Comparison of ENCODE assay signal across 8 cellular contexts in the genomic region with DNA sequence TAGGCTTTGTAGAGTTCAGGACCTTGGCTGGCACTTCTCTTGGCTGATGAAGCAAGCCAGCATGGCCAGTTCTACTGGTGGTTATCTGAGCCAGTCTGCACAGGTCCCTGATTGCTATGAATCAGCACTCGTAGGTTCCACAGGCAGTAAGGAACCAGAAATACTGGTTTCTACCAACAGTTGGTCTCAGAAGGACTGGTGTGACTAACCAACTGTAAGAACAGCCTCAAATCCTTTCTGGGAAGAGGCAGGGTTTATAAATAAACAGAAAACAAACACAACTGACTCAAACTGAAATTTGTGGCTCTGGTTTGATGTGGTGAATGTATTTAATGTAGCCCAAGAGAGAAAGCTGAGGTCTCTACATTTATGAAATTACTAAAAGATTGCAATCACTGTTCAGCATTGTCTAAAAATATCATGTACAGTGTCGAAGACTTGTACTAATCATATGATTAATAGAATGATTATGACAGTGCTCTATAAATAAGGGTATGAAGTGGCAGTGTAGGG. TPM values are rescaled to one million over a fixed set of nuclear protein-coding genes. Genes with fewer than 3 reads are reported as not detected.
A peak's percentile ranks its signal among the peaks of the same experiment; 100 is the strongest.
DNase-seq lines count a peak whose midpoint lies in the region; ATAC-seq, FAIRE-seq and TF ChIP-seq lines count a peak whose summit lies in the region.

No MANE protein-coding gene starts in this region.

- ATAC-seq in GM19455 (IDR thresholded peaks at IDR 0.05; ENCODE audit: unreplicated experiment) (peak; percentile 94), HG03432 (IDR thresholded peaks at IDR 0.05; ENCODE audit: unreplicated experiment) (peak; percentile 95)
- ATAC-seq in stimulated activated naive CD8-positive, alpha-beta T cell treated with anti-CD3 and anti-CD28 coated beads, Interleukin-15, Interleukin-2, amounts not matched to agents 100 U/mL and 50 U/mL, for 24 hours, result peak; percentile 86

- peaks cover 60% of the 10 kb centered on the region for H3K27me3 Mint-ChIP-seq in T-helper 1 cell treated with Interleukin-12 subunit alpha and Interleukin-12 subunit beta and Interleukin-4 antibody, amounts not matched to agents 30 μg/mL and 1 μg/mL, for 36 hours (ENCODE audit: low read depth)

- peak overlapping the region; percentile 32 for H3K4me3 Mint-ChIP-seq in T-helper 1 cell treated with Interleukin-12 subunit alpha and Interleukin-12 subunit beta and Interleukin-4 antibody, amounts not matched to agents 30 μg/mL and 1 μg/mL, for 36 hours

- peak overlapping the region; percentile 53 for H3K27ac Mint-ChIP-seq in T-helper 1 cell treated with Interleukin-12 subunit alpha and Interleukin-12 subunit beta and Interleukin-4 antibody, amounts not matched to agents 30 μg/mL and 1 μg/mL, for 36 hours

- peaks cover 7% of the 10 kb centered on the region for H3K36me3 Mint-ChIP-seq in T-helper 1 cell treated with Interleukin-12 subunit alpha and Interleukin-12 subunit beta and Interleukin-4 antibody, amounts not matched to agents 30 μg/mL and 1 μg/mL, for 36 hours (ENCODE audit: low read depth)

- peak; percentile 56 for DNase-seq in EH (ENCODE audit: low read depth)
- DNase-seq in glomerular visceral epithelial cell (ENCODE audit: extremely low spot score), result peak; percentile 29
- DNase-seq in stimulated activated naive CD8-positive, alpha-beta T cell treated with anti-CD3 and anti-CD28 coated beads, Interleukin-15, Interleukin-2, amounts not matched to agents 100 U/mL and 50 U/mL, for 24 hours, result peak; percentile 26
- no peak for DNase-seq in D721Med (ENCODE audit: insufficient read length, low spot score)
- no peak for DNase-seq in G401 (ENCODE audit: low spot score)

- no peak for FAIRE-seq in D721Med (lab: Jason Lieb, UNC)

- H3K4me1 Mint-ChIP-seq in T-helper 1 cell treated with Interleukin-12 subunit alpha and Interleukin-12 subunit beta and Interleukin-4 antibody, amounts not matched to agents 30 μg/mL and 1 μg/mL, for 36 hours (ENCODE audit: low read depth), result peaks cover 48% of the 10 kb centered on the region

- no peak for TF ChIP-seq CTCF in D721Med (IDR thresholded peaks at IDR 0.05; ENCODE audit: insufficient read depth, missing control alignments)

- in situ Hi-C loops in G401 (cut with HindIII; ENCODE audit: low sequenced_read_pairs), result no loop called here

- peaks cover 11% of the 10 kb centered on the region for H3K9me3 Mint-ChIP-seq in T-helper 1 cell treated with Interleukin-12 subunit alpha and Interleukin-12 subunit beta and Interleukin-4 antibody, amounts not matched to agents 30 μg/mL and 1 μg/mL, for 36 hours

RNA-seq across cellular contexts. Expression of a gene that starts 44.1 kb away (rescaled TPM):
- total RNA-seq in G401 (2014; rRNA removed; shearing (Covaris generic)), result 2.8 and 4.4 TPM in 2 replicates

Comparison
In these comparisons a context has a peak if more than half of its experiments do, and no peak if none do; other contexts are left out.
1. DNase-seq: peak in EH (single experiment), glomerular visceral epithelial cell (single experiment) and stimulated activated naive CD8-positive, alpha-beta T cell treated with anti-CD3 and anti-CD28 coated beads, Interleukin-15, Interleukin-2, amounts not matched to agents 100 U/mL and 50 U/mL, for 24 hours (single experiment); none in D721Med (single experiment) and G401 (single experiment).
2. Peak in every context shown above with its lines, with median percentiles within 50 percentile points of each other: ATAC-seq.